Comparison of ENCODE assay signal across 8 cellular contexts in genomic region chr14:96797188-96797942, GRCh38. TPM values are rescaled to one million over a fixed set of nuclear protein-coding genes. Genes with fewer than 3 reads are reported as not detected.
DNase-seq lines count a peak whose midpoint lies in the region; ATAC-seq and TF ChIP-seq lines count a peak whose summit lies in the region.

TSS of gene VRK1 (plus strand) at chr14:96797382. CDS start at chr14:96833472, 36,090 bp downstream.

- peaks cover 17% of the 10 kb centered on the region for H3K27me3 Mint-ChIP-seq in activated B cell treated with CpG ODN at 0.5 μM for 24 hours

- ATAC-seq in GM19035 (IDR thresholded peaks at IDR 0.05; ENCODE audit: unreplicated experiment): peak; percentile 97
- peak; percentile 97 for ATAC-seq in HG03342 (IDR thresholded peaks at IDR 0.05; ENCODE audit: unreplicated experiment)
- ATAC-seq in activated B cell treated with CpG ODN at 0.5 μM for 24 hours (ENCODE audit: low read depth): peak; percentile 98

- peaks cover 27% of the 10 kb centered on the region for H3K4me1 Mint-ChIP-seq in activated B cell treated with CpG ODN at 0.5 μM for 24 hours

- no peaks in the 10 kb centered on the region for H3K27me3 ChIP-seq in spleen (replicated peaks in 1 of 7)

- H3K4me1 ChIP-seq in spleen: peaks cover 7 to 65% (median 25%) of the 10 kb centered on the region in 6 donors

- H3K4me3 Mint-ChIP-seq in activated B cell treated with CpG ODN at 0.5 μM for 24 hours: peak within 1 kb of the TSS; percentile 87

- POLR2A ChIA-PET in activated B cell treated with CpG ODN at 0.5 μM for 24 hours (lab: Charles Lee): interaction anchor here (0.7 to 0.8 kb wide), 2 partner anchors 10 to 35 kb away, joined by 3 read pairs; no protein-coding TSS in a partner anchor

- no peaks in the 10 kb centered on the region for H3K36me3 Mint-ChIP-seq in activated B cell treated with CpG ODN at 0.5 μM for 24 hours (ENCODE audit: low read depth)

- peak; percentile 93 for DNase-seq in AG10803 (ENCODE audit: low read depth)
- DNase-seq in NCI-H345 treated with DMSO at 0.1 percent for 48 hours (lab: John Stamatoyannopoulos, UW; ENCODE audit: unreplicated experiment): peak; percentile 91
- peak; percentile 92 for DNase-seq in activated B cell treated with CpG ODN at 0.5 μM for 24 hours
- DNase-seq in central memory CD4-positive, alpha-beta T cell: peak; percentile 86
- DNase-seq in inferior parietal cortex (ENCODE audit: extremely low spot score): peak; percentile 98
- peak; percentile 99 for DNase-seq in spleen

- H3K27ac Mint-ChIP-seq in activated B cell treated with CpG ODN at 0.5 μM for 24 hours: peak within 1 kb of the TSS; percentile 74

- intact Hi-C loops in activated B cell treated with CpG ODN at 0.5 μM for 24 hours (cut with micrococcal nuclease): loop anchor here (1.0 to 2.0 kb wide), 6 partner anchors 35 to 1641 kb away; partner anchors contain the start of genes AK7, DICER1, GLRX5 and PAPOLA
- intact Hi-C loops in spleen (cut with DNase I; ENCODE audit: low total_unique reads): no loop called here

- H3K9me3 ChIP-seq in spleen: no peaks in the 10 kb centered on the region

- H3K36me3 ChIP-seq in spleen: no peaks in the 10 kb centered on the region

- peak within 1 kb of the TSS; percentile 63 to 91 (median 77) for H3K27ac ChIP-seq in spleen

- TF ChIP-seq CTCF in AG10803 (conservative IDR thresholded peaks at IDR 0.05; ENCODE audit: low read length) (no peak), activated B cell treated with CpG ODN at 0.5 μM for 24 hours (IDR thresholded peaks at IDR 0.05) (no peak), spleen (IDR thresholded peaks at IDR 0.05 in 8 of 11, conservative IDR thresholded peaks at IDR 0.05 in 3 of 11) (peak in 2 of 11 experiments; percentile 18 to 24)

- WGBS in spleen, 5 donors: 0 to 1% (median 0%) methylated on average over 20 to 95 of the region's 95 CpGs

- H3K4me3 ChIP-seq in AG10803 (ENCODE audit: low read length): peak within 1 kb of the TSS; percentile 74
- peak within 1 kb of the TSS; percentile 92 to 99 (median 96) for H3K4me3 ChIP-seq in spleen

- H3K9me3 Mint-ChIP-seq in activated B cell treated with CpG ODN at 0.5 μM for 24 hours: no peaks in the 10 kb centered on the region

- CTCF ChIA-PET in activated B cell treated with CpG ODN at 0.5 μM for 24 hours (lab: Charles Lee): interaction anchor here (1.1 kb wide), 1 partner anchor 56 kb away, joined by 4 read pairs; no protein-coding TSS in a partner anchor

- TF ChIP-seq POLR2A in spleen (IDR thresholded peaks at IDR 0.05): no peak

RNA-seq across cellular contexts. Expression of gene VRK1, which starts in this region (rescaled TPM):
- total RNA-seq in activated B cell treated with CpG ODN at 0.5 μM for 24 hours (30.2 and 32.1 TPM in 2 replicates), spleen (10 to 100 TPM; 24.2 to 48.5 (median 30.9) TPM)
- 10 to 100 TPM; 16.1 to 21.1 (median 16.7) TPM for polyA plus RNA-seq in spleen

Comparison
In these comparisons a context has a peak if more than half of its experiments do, and no peak if none do; other contexts are left out.
1. Peak in every context shown above with its lines: DNase-seq, ATAC-seq, H3K4me3 ChIP-seq and H3K27ac ChIP-seq.